Comparison of ENCODE assay signal across 24 cellular contexts in the genomic region with DNA sequence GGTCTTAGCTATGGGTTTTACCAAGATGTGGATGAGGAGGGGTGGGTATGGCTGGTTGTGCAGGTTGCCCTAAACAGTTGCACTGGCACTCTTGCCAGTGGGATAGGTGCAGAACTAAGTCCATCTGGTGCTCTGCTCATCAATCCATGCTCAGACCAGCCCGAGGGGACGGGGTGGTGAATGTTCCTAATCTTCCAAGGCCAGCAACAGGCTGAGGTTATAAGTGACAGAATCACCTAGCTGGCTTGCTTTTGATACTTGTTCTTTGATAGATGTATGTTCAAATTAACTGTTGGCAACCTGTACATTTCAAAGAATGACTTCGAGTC. TPM values are rescaled to one million over a fixed set of nuclear protein-coding genes. Genes with fewer than 3 reads are reported as not detected.
DNase-seq lines count a peak whose midpoint lies in the region; ATAC-seq, FAIRE-seq and TF ChIP-seq lines count a peak whose summit lies in the region.
"Had no signal": no experiment of that assay in that cellular context is flagged by ENCODE, and none has a peak within 500 bp of the region (broad histone marks: within the 10 kb centered on the region; RNA-seq: fewer than 3 reads in every experiment).

No MANE protein-coding gene starts in this region.

- no peaks in the 10 kb centered on the region for H3K27me3 Mint-ChIP-seq in CD4-positive, CD25-positive, alpha-beta regulatory T cell
- peaks cover 16% of the 10 kb centered on the region for H3K27me3 Mint-ChIP-seq in activated CD4-positive, alpha-beta memory T cell treated with anti-CD3 and anti-CD28 coated beads, Interleukin-2, amount 10 ng/mL, durations not matched to agents 7 days and 5 days
- H3K27me3 Mint-ChIP-seq in memory B cell, result no peaks in the 10 kb centered on the region

- H3K4me1 Mint-ChIP-seq in CD4-positive, CD25-positive, alpha-beta regulatory T cell, result peaks cover 26 to 79% (median 58%) of the 10 kb centered on the region in 4 donors
- peaks cover 84% of the 10 kb centered on the region for H3K4me1 Mint-ChIP-seq in activated CD4-positive, alpha-beta memory T cell treated with anti-CD3 and anti-CD28 coated beads, Interleukin-2, amount 10 ng/mL, durations not matched to agents 7 days and 5 days
- peaks cover 44% of the 10 kb centered on the region for H3K4me1 Mint-ChIP-seq in memory B cell

- no peak overlapping the region for H3K4me3 ChIP-seq in CD4-positive, CD25-positive, alpha-beta regulatory T cell (ENCODE audit: low read depth, low read length)
- no peak overlapping the region for H3K4me3 ChIP-seq in GM12865 (ENCODE audit: low read depth, low read length)
- H3K4me3 ChIP-seq: gastrocnemius medialis, thoracic aorta had no signal

- CTCF ChIA-PET in activated CD4-positive, alpha-beta memory T cell treated with anti-CD3 and anti-CD28 coated beads, Interleukin-2, amount 10 ng/mL, durations not matched to agents 7 days and 5 days (lab: Charles Lee), result interaction anchor here (0.7 to 13.1 kb wide), 13 partner anchors 14 to 202 kb away, joined by 3 to 147 read pairs (median 6); partner anchors contain the start of genes CCR1 and CCR5

- POLR2A ChIA-PET in activated CD4-positive, alpha-beta memory T cell treated with anti-CD3 and anti-CD28 coated beads, Interleukin-2, amount 10 ng/mL, durations not matched to agents 7 days and 5 days (lab: Charles Lee), result interaction anchor here (0.7 to 12.7 kb wide), 14 partner anchors 11 to 1388 kb away, joined by 3 to 207 read pairs (median 6); partner anchors contain the start of genes CCR1, CCR2 and CCR5

- peaks cover 0 to 1% (median 0%) of the 10 kb centered on the region in 7 donors for H3K9me3 Mint-ChIP-seq in CD4-positive, CD25-positive, alpha-beta regulatory T cell
- H3K9me3 Mint-ChIP-seq in activated CD4-positive, alpha-beta memory T cell treated with anti-CD3 and anti-CD28 coated beads, Interleukin-2, amount 10 ng/mL, durations not matched to agents 7 days and 5 days, result no peaks in the 10 kb centered on the region
- no peaks in the 10 kb centered on the region for H3K9me3 Mint-ChIP-seq in memory B cell

- H3K4me1 ChIP-seq in CD4-positive, CD25-positive, alpha-beta regulatory T cell (ENCODE audit: control insufficient read depth, insufficient read depth, low read length, poor library complexity, severe bottlenecking), result peaks cover 57% of the 10 kb centered on the region
- H3K4me1 ChIP-seq: gastrocnemius medialis, parathyroid adenoma had no signal

- H3K27me3 ChIP-seq in CD4-positive, CD25-positive, alpha-beta regulatory T cell (ENCODE audit: control insufficient read depth, insufficient read depth, low read length), result no peaks in the 10 kb centered on the region
- H3K27me3 ChIP-seq: gastrocnemius medialis had no signal

- H3K36me3 Mint-ChIP-seq in CD4-positive, CD25-positive, alpha-beta regulatory T cell, result no peaks in the 10 kb centered on the region
- peaks cover 17% of the 10 kb centered on the region for H3K36me3 Mint-ChIP-seq in activated CD4-positive, alpha-beta memory T cell treated with anti-CD3 and anti-CD28 coated beads, Interleukin-2, amount 10 ng/mL, durations not matched to agents 7 days and 5 days (ENCODE audit: low read depth)
- H3K36me3 Mint-ChIP-seq in memory B cell, result no peaks in the 10 kb centered on the region

- DNase-seq in CD4-positive, CD25-positive, alpha-beta regulatory T cell, result no peak
- DNase-seq in GM12865 (ENCODE audit: low read depth), result peak; percentile 51
- no peak for DNase-seq in activated CD4-positive, alpha-beta memory T cell treated with anti-CD3 and anti-CD28 coated beads, Interleukin-2, amount 10 ng/mL, durations not matched to agents 7 days and 5 days
- DNase-seq in memory B cell (ENCODE audit: low spot score in 2 of 2), result no peak
- DNase-seq in COR-L47 (lab: John Stamatoyannopoulos, UW), result no peak
- no peak for DNase-seq in urothelium cell line (ENCODE audit: low spot score)
- DNase-seq in T-helper 9 cell, result no peak
- DNase-seq: activated naive CD4-positive, alpha-beta T cell; dermis blood vessel endothelial cell; erythroblast; gastrocnemius medialis; GOT3; NCI-H1105 treated with DMSO at 0.1 percent for 48 hours; NCI-H2171 treated with DMSO at 0.1 percent for 48 hours; NCI-H774; stimulated activated CD4-positive, alpha-beta T cell treated with anti-CD3 and anti-CD28 coated beads, Interleukin-4, amount 100 ng/mL, for 24 hours; WERI-Rb-1 had no signal

- H3K27ac ChIP-seq in CD4-positive, CD25-positive, alpha-beta regulatory T cell (ENCODE audit: insufficient read depth, low read length, poor library complexity, severe bottlenecking), result peak overlapping the region; percentile 71
- H3K27ac ChIP-seq: gastrocnemius medialis, parathyroid adenoma, thoracic aorta, WERI-Rb-1 had no signal

- no peak for FAIRE-seq in urothelium cell line (lab: Jason Lieb, UNC)
- FAIRE-seq: RCC 7860 had no signal

- TF ChIP-seq CTCF in GM12865 (IDR thresholded peaks at IDR 0.05; ENCODE audit: insufficient read depth, low read depth, low read length, missing control alignments), result no peak

- H3K4me3 Mint-ChIP-seq in CD4-positive, CD25-positive, alpha-beta regulatory T cell, result peak overlapping the region in 3 of 4 donors; percentile 17 to 60 (median 39)
- H3K4me3 Mint-ChIP-seq in activated CD4-positive, alpha-beta memory T cell treated with anti-CD3 and anti-CD28 coated beads, Interleukin-2, amount 10 ng/mL, durations not matched to agents 7 days and 5 days, result no peak overlapping the region
- H3K4me3 Mint-ChIP-seq in memory B cell, result peak overlapping the region; percentile 17

- H3K36me3 ChIP-seq in CD4-positive, CD25-positive, alpha-beta regulatory T cell (ENCODE audit: control insufficient read depth, insufficient read depth, low read length), result no peaks in the 10 kb centered on the region
- H3K36me3 ChIP-seq: gastrocnemius medialis, thoracic aorta, WERI-Rb-1 had no signal

- no peaks in the 10 kb centered on the region for H3K9me3 ChIP-seq in CD4-positive, CD25-positive, alpha-beta regulatory T cell (ENCODE audit: control insufficient read depth in 2 of 2, low read length in 2 of 2)
- H3K9me3 ChIP-seq: gastrocnemius medialis, thoracic aorta had no signal

- ATAC-seq in CD4-positive, CD25-positive, alpha-beta regulatory T cell (ENCODE audit: low read depth in 2 of 2), result no peak
- ATAC-seq in memory B cell (ENCODE audit: low read depth), result no peak
- ATAC-seq in HG02938 (IDR thresholded peaks at IDR 0.05; ENCODE audit: unreplicated experiment), result no peak
- ATAC-seq: gastrocnemius medialis, SK-N-SH treated with all-trans-retinoic acid at 6 μM for 48 hours had no signal

- H3K27ac Mint-ChIP-seq in CD4-positive, CD25-positive, alpha-beta regulatory T cell, result peak overlapping the region in 2 of 3 donors; percentile 72 to 77
- peak overlapping the region; percentile 93 for H3K27ac Mint-ChIP-seq in activated CD4-positive, alpha-beta memory T cell treated with anti-CD3 and anti-CD28 coated beads, Interleukin-2, amount 10 ng/mL, durations not matched to agents 7 days and 5 days
- peak overlapping the region; percentile 3 for H3K27ac Mint-ChIP-seq in memory B cell

RNA-seq across cellular contexts. Expression of gene CCR2, which starts 53.5 kb away (rescaled TPM):
- total RNA-seq in CD4-positive, CD25-positive, alpha-beta regulatory T cell, result 9.5 TPM
- polyA plus RNA-seq in CD4-positive, CD25-positive, alpha-beta regulatory T cell, result 10 to 100 TPM; 14.4 to 25.6 (median 16.5) TPM
- 100 to 1,000 TPM; 167 to 174 TPM for total RNA-seq in activated CD4-positive, alpha-beta memory T cell treated with anti-CD3 and anti-CD28 coated beads, Interleukin-2, amount 10 ng/mL, durations not matched to agents 7 days and 5 days
- total RNA-seq: dermis blood vessel endothelial cell, myocyte had no signal

RNA-seq across cellular contexts. Expression of gene CCR3, which starts 58.2 kb away (rescaled TPM):
- 6.0 TPM for total RNA-seq in CD4-positive, CD25-positive, alpha-beta regulatory T cell
- 10 to 100 TPM; 14.4 to 43.9 (median 17.0) TPM for polyA plus RNA-seq in CD4-positive, CD25-positive, alpha-beta regulatory T cell
- 1 to 10 TPM; 1.2 to 1.9 TPM for total RNA-seq in activated CD4-positive, alpha-beta memory T cell treated with anti-CD3 and anti-CD28 coated beads, Interleukin-2, amount 10 ng/mL, durations not matched to agents 7 days and 5 days
- total RNA-seq: dermis blood vessel endothelial cell, gastrocnemius medialis, myocyte, skeletal muscle tissue, thoracic aorta had no signal

Comparison
In these comparisons a context has a peak if more than half of its experiments do, and no peak if none do; other contexts are left out.
1. H3K27ac Mint-ChIP-seq: peak in every context shown above with its lines; median percentile 93 in activated CD4-positive, alpha-beta memory T cell treated with anti-CD3 and anti-CD28 coated beads, Interleukin-2, amount 10 ng/mL, durations not matched to agents 7 days and 5 days; 74 in CD4-positive, CD25-positive, alpha-beta regulatory T cell; 3 in memory B cell.
2. RNA of gene CCR2, which starts 53.5 kb away (total RNA-seq): 167 to 174 TPM in activated CD4-positive, alpha-beta memory T cell treated with anti-CD3 and anti-CD28 coated beads, Interleukin-2, amount 10 ng/mL, durations not matched to agents 7 days and 5 days; 9.5 TPM in CD4-positive, CD25-positive, alpha-beta regulatory T cell (single experiment); every median in the first group is over 10 times any median in the second.